Comparison of ENCODE assay signal across 1 cellular context in genomic region chr3:50347187-50347813, GRCh38.
TF ChIP-seq lines count a peak whose summit lies in the region.

No MANE protein-coding gene starts in this region.

TF ChIP-seq in endothelial cell of umbilical vein, 7 proteins besides CTCF, POLR2A, EP300 and RAD21:
- TF ChIP-seq POLR2AphosphoS5 (IDR thresholded peaks at IDR 0.05; ENCODE audit: insufficient read depth, low read depth, low read length) (no peak), FOS (IDR thresholded peaks at IDR 0.05; ENCODE audit: borderline replicate concordance, insufficient read depth, low read length) (peak; percentile 60), JUN (IDR thresholded peaks at IDR 0.05; ENCODE audit: borderline replicate concordance, insufficient read depth, insufficient read length, low read depth) (peak; percentile 38), MAX (IDR thresholded peaks at IDR 0.05; ENCODE audit: insufficient read depth, insufficient read length) (no peak), GATA2 (IDR thresholded peaks at IDR 0.05; ENCODE audit: insufficient read depth, insufficient read length, low read depth, low read length) (no peak), EZH2 (IDR thresholded peaks at IDR 0.05; ENCODE audit: borderline replicate concordance, low read depth, low read length, severe bottlenecking) (no peak), MYC (IDR thresholded peaks at IDR 0.05; ENCODE audit: low read depth, low read length) (no peak)
